20 cellular contexts compared by ENCODE assay signal in genomic region chr11:37812281-37812880, GRCh38.
A peak's percentile ranks its signal among the peaks of the same experiment; 100 is the strongest.
DNase-seq lines count a peak whose midpoint lies in the region; ATAC-seq, FAIRE-seq and TF ChIP-seq lines count a peak whose summit lies in the region.
"Had no signal": no experiment of that assay in that cellular context is flagged by ENCODE, and none has a peak within 500 bp of the region (broad histone marks: within the 10 kb centered on the region; RNA-seq: fewer than 3 reads in every experiment).

No MANE protein-coding gene starts in this region.

- H3K14ac ChIP-seq in neuronal stem cell (ENCODE audit: low read length), result peak overlapping the region; percentile 98

- BruUV-seq in K562 (replicated peaks; lab: Mats Ljungman, UMichigan) (no TSS peak), PC-3 (replicated peaks; lab: Mats Ljungman, UMichigan) (no TSS peak)

- no peak overlapping the region for H3K4me3 ChIP-seq in K562
- H3K4me3 ChIP-seq in neuronal stem cell (ENCODE audit: low read length in 2 of 2), result no peak overlapping the region
- no peak overlapping the region for H3K4me3 ChIP-seq in PC-3 (ENCODE audit: low read length)
- H3K4me3 ChIP-seq: Peyer's patch had no signal

- H4K91ac ChIP-seq in neuronal stem cell (ENCODE audit: low read depth, low read length, poor library complexity), result no peak overlapping the region

- no peak for TF ChIP-seq RAD21 in K562 (CRISPR knock-in tag; conservative IDR thresholded peaks at IDR 0.05 in 1 of 2, IDR thresholded peaks at IDR 0.05 in 1 of 2)

- H3K9ac ChIP-seq in K562 (ENCODE audit: insufficient read depth in 1 of 2, low read depth in 2 of 2, low read length in 2 of 2), result no peak overlapping the region
- no peak overlapping the region for H3K9ac ChIP-seq in neuronal stem cell (ENCODE audit: low read depth, low read length, poor library complexity)
- H3K9ac ChIP-seq in PC-3 (ENCODE audit: low read length), result no peak overlapping the region
- H3K9ac ChIP-seq: SK-N-SH had no signal

- CTCF ChIA-PET in K562 (lab: Yijun Ruan, JAX; ENCODE audit: low intra/inter-chr PET ratio), result no interaction called here
- CTCF ChIA-PET in PC-3 (lab: Charles Lee), result no interaction called here

- peaks cover 0 to 4% of the 10 kb centered on the region in 2 experiments; a peak in 2 of 5 replicates for H3K4me1 ChIP-seq in K562 (replicated peaks in 1 of 2; ENCODE audit: control insufficient read depth in 2 of 2, insufficient read depth in 2 of 2, low read length in 2 of 2)
- H3K4me1 ChIP-seq in neuronal stem cell (ENCODE audit: control insufficient read depth in 2 of 2, insufficient read depth in 1 of 2, low read depth in 1 of 2, low read length in 2 of 2), result no peaks in the 10 kb centered on the region
- H3K4me1 ChIP-seq in PC-3 (ENCODE audit: insufficient read depth, low read length), result no peaks in the 10 kb centered on the region
- H3K4me1 ChIP-seq: Caco-2, Peyer's patch had no signal

- H3K4me2 ChIP-seq in K562 (ENCODE audit: insufficient read depth, low read length), result no peak overlapping the region
- no peak overlapping the region for H3K4me2 ChIP-seq in neuronal stem cell (ENCODE audit: insufficient read depth, low read length, poor library complexity, severe bottlenecking)
- H3K4me2 ChIP-seq in PC-3 (ENCODE audit: low read length), result no peak overlapping the region
- H3K4me2 ChIP-seq: SK-N-SH had no signal

- no peaks in the 10 kb centered on the region for H3K9me1 ChIP-seq in K562 (ENCODE audit: control insufficient read depth, insufficient read depth, low read length)

- no peaks in the 10 kb centered on the region for H3F3A ChIP-seq in PC-3 (ENCODE audit: low read length, unreplicated experiment)

- no peak for TF ChIP-seq POLR2A in K562 (conservative IDR thresholded peaks at IDR 0.05)

- H3K9me2 ChIP-seq in PC-3 (replicated peaks; ENCODE audit: low read length), result no peaks in the 10 kb centered on the region

- H3K9me3 ChIP-seq in K562 (replicated peaks; ENCODE audit: control insufficient read depth, insufficient read depth, low read depth, low read length) (0 out of 2 replicates have a peak, but pooled peaks cover 1% of the 10 kb centered on the region), neuronal stem cell (replicated peaks in 1 of 2; ENCODE audit: control insufficient read depth in 2 of 2, insufficient read depth in 1 of 2, low read depth in 1 of 2, low read length in 2 of 2) (no peaks in the 10 kb centered on the region), PC-3 (ENCODE audit: low read length) (no peaks in the 10 kb centered on the region)
- H3K9me3 ChIP-seq: Caco-2, Peyer's patch, SK-N-SH had no signal

- H2AFZ ChIP-seq in K562 (ENCODE audit: low read depth, low read length) (no peak overlapping the region), neuronal stem cell (ENCODE audit: low read length) (peak overlapping the region; percentile 53), PC-3 (ENCODE audit: low read length) (no peak overlapping the region)

- no peaks in the 10 kb centered on the region for H3K36me3 ChIP-seq in K562 (ENCODE audit: control insufficient read depth, insufficient read depth, low read length)
- H3K36me3 ChIP-seq in neuronal stem cell (replicated peaks in 1 of 2; ENCODE audit: control insufficient read depth in 2 of 2, insufficient read depth in 2 of 2, low read length in 2 of 2), result no peaks in the 10 kb centered on the region
- H3K36me3 ChIP-seq in PC-3 (ENCODE audit: low read depth, low read length), result no peaks in the 10 kb centered on the region
- H3K36me3 ChIP-seq: Peyer's patch had no signal

- H3K27me3 ChIP-seq in K562 (ENCODE audit: control insufficient read depth in 2 of 2, insufficient read depth in 2 of 2, low read length in 2 of 2) (no peaks in the 10 kb centered on the region), neuronal stem cell (ENCODE audit: control insufficient read depth in 3 of 3, insufficient read depth in 3 of 3, low read depth in 1 of 3, low read length in 3 of 3) (no peaks in the 10 kb centered on the region), PC-3 (ENCODE audit: low read length) (no peaks in the 10 kb centered on the region)
- H3K27me3 ChIP-seq: Peyer's patch had no signal

- no peak for TF ChIP-seq EP300 in K562 (IDR thresholded peaks at IDR 0.05; ENCODE audit: low read length)

- H2BK15ac ChIP-seq in neuronal stem cell (ENCODE audit: low read length), result no peak overlapping the region

- no peak for FAIRE-seq in K562 (lab: Jason Lieb, UNC)
- FAIRE-seq: HTR-8/SVneo had no signal

- H3K27ac ChIP-seq in K562 (ENCODE audit: extremely low read depth, low read depth, low read length) (no peak overlapping the region), neuronal stem cell (replicated peaks; ENCODE audit: low read length) (no peak overlapping the region), PC-3 (ENCODE audit: low read length) (no peak overlapping the region)
- H3K27ac ChIP-seq: HL-60, Peyer's patch had no signal

- in situ Hi-C loops in K562 (cut with MboI) (no loop called here), GM13977 (cut with MboI; ENCODE audit: low pct_unique_long_range_greater_than_20kb, low sequenced_read_pairs, unreplicated experiment) (no loop called here)

- H3K79me2 ChIP-seq in K562 (ENCODE audit: control insufficient read depth, insufficient read depth, low read length) (no peaks in the 10 kb centered on the region), PC-3 (ENCODE audit: low read length) (no peaks in the 10 kb centered on the region)

- no peak overlapping the region for H2AK5ac ChIP-seq in neuronal stem cell (ENCODE audit: low read depth, low read length)

- H4K20me1 ChIP-seq in K562 (replicated peaks; ENCODE audit: control insufficient read depth, insufficient read depth, low read length) (no peaks in the 10 kb centered on the region), PC-3 (ENCODE audit: low read length) (no peaks in the 10 kb centered on the region)

- H2BK12ac ChIP-seq in neuronal stem cell (ENCODE audit: low read length), result no peak overlapping the region

- DNase-seq in stimulated activated CD4-positive, alpha-beta T cell treated with anti-CD3 and anti-CD28 coated beads, Interleukin-4, amount 100 ng/mL, for 1 hour, result peak; percentile 0
- DNase-seq in stimulated activated CD4-positive, alpha-beta T cell treated with anti-CD3 and anti-CD28 coated beads, Interleukin-2, amount 100 ng/mL, for 48 hours, result no peak
- peak in 1 of 4 experiments; percentile 12 for DNase-seq in K562 (ENCODE audit: extremely low read depth in 1 of 4, low spot score in 3 of 4)
- no peak for DNase-seq in neuronal stem cell (ENCODE audit: low spot score)
- DNase-seq in PC-3, result no peak
- no peak for DNase-seq in GM13977 (ENCODE audit: low spot score)
- DNase-seq: ACHN, AML-193, Caco-2, EL, HCEC 1CT, MV-4-11, NCI-H1417 treated with DMSO at 0.1 percent for 48 hours, NCI-H1930, NCI-H2171, SK-N-SH had no signal

- intact Hi-C loops in K562 (cut with micrococcal nuclease) (no loop called here), PC-3 (cut with micrococcal nuclease) (no loop called here)

- POLR2A ChIA-PET in K562 (lab: Yijun Ruan, JAX), result no interaction called here
- POLR2A ChIA-PET in PC-3 (lab: Charles Lee; ENCODE audit: unreplicated experiment), result no interaction called here

- H3K4ac ChIP-seq in neuronal stem cell (ENCODE audit: low read length), result no peak overlapping the region

- peak overlapping the region; percentile 82 for H4K8ac ChIP-seq in neuronal stem cell (ENCODE audit: low read depth, low read length)

- no peak overlapping the region for H2BK120ac ChIP-seq in neuronal stem cell (ENCODE audit: low read depth, low read length)

- H3K23ac ChIP-seq in neuronal stem cell (ENCODE audit: low read depth, low read length, poor library complexity), result no peak overlapping the region

- no peak overlapping the region for H3K18ac ChIP-seq in neuronal stem cell (ENCODE audit: low read length)

- H3K79me1 ChIP-seq in neuronal stem cell (ENCODE audit: low read depth, low read length), result no peaks in the 10 kb centered on the region

- TF ChIP-seq CTCF in K562 (IDR thresholded peaks at IDR 0.05 in 2 of 3, conservative IDR thresholded peaks at IDR 0.05 in 1 of 3; ENCODE audit: insufficient read depth in 2 of 3, low read depth in 1 of 3, low read length in 3 of 3) (no peak), PC-3 (conservative IDR thresholded peaks at IDR 0.05; ENCODE audit: low read depth, low read length) (no peak), GM13977 (IDR thresholded peaks at IDR 0.05; ENCODE audit: extremely low read depth, insufficient read depth, missing control alignments) (no peak)

- H2BK5ac ChIP-seq in neuronal stem cell (ENCODE audit: low read length), result peak overlapping the region; percentile 35

- ATAC-seq in K562 (no peak), PC-3 (no peak), HG03354 (IDR thresholded peaks at IDR 0.05; ENCODE audit: poor library complexity, severe bottlenecking, unreplicated experiment) (no peak)

- WGBS in K562 (ENCODE audit: insufficient coverage, low coverage, missing lambda C conversion rate), result 8% methylated on average over 16 of the region's 16 CpGs
- WGBS in neuronal stem cell (ENCODE audit: extremely low coverage in 2 of 2, insufficient read length in 2 of 2, insufficient replicate concordance in 1 of 2), 2 donors, result no CpG with 5 or more reads among the region's 16 CpGs

TF ChIP-seq in K562, 482 proteins besides CTCF, POLR2A, EP300 and RAD21:
- TF ChIP-seq PRDM10 (IDR thresholded peaks at IDR 0.05; ENCODE audit: partially characterized antibody), result peak; percentile 76
- TF ChIP-seq ZNF274 (IDR thresholded peaks at IDR 0.05; ENCODE audit: borderline replicate concordance, low read depth, low read length), result no peak
